25 cellular contexts compared by ENCODE assay signal in genomic region chr7:35712563-35713226, GRCh38.
"Had no signal": no experiment of that assay in that cellular context is flagged by ENCODE, and none has a peak within 500 bp of the region (broad histone marks: within the 10 kb centered on the region; RNA-seq: fewer than 3 reads in every experiment).

No MANE protein-coding gene starts in this region.

- H3K4me3 Mint-ChIP-seq: activated B cell treated with CpG ODN at 0.5 μM for 24 hours; activated CD4-positive, alpha-beta T cell treated with anti-CD3 and anti-CD28 coated beads, Interleukin-2, amount 10 ng/mL, durations not matched to agents 24 days and 14 days; activated CD8-positive, alpha-beta memory T cell treated with anti-CD3 and anti-CD28 coated beads, Interleukin-2, amount 10 ng/mL, durations not matched to agents 7 days and 5 days; activated naive CD4-positive, alpha-beta T cell treated with anti-CD3 and anti-CD28 coated beads, Interleukin-2, amount 10 ng/mL, durations not matched to agents 7 days and 5 days; activated naive CD8-positive, alpha-beta T cell treated with anti-CD3 and anti-CD28 coated beads for 36 hours; activated T-helper 17 cell treated with anti-CD3 and anti-CD28 coated beads, Interleukin-2, amount 50 U/mL, for 72 hours; T-helper 1 cell treated with Interleukin-12 subunit alpha and Interleukin-12 subunit beta and Interleukin-4 antibody, amounts not matched to agents 30 μg/mL and 1 μg/mL, for 36 hours had no signal

- H3K27me3 ChIP-seq: brain microvascular endothelial cell, cardiac muscle cell, Peyer's patch had no signal

- H3K4me3 ChIP-seq: cardiac muscle cell, Peyer's patch had no signal

- H3K9ac ChIP-seq: KMS-11 had no signal

- H3K9me3 Mint-ChIP-seq: activated B cell treated with CpG ODN at 0.5 μM for 24 hours; activated CD4-positive, alpha-beta T cell treated with anti-CD3 and anti-CD28 coated beads, Interleukin-2, amount 10 ng/mL, durations not matched to agents 24 days and 14 days; activated naive CD4-positive, alpha-beta T cell treated with anti-CD3 and anti-CD28 coated beads, Interleukin-2, amount 10 ng/mL, durations not matched to agents 7 days and 5 days; activated naive CD8-positive, alpha-beta T cell treated with anti-CD3 and anti-CD28 coated beads for 36 hours; activated T-helper 17 cell treated with anti-CD3 and anti-CD28 coated beads, Interleukin-2, amount 50 U/mL, for 72 hours; T-helper 1 cell treated with Interleukin-12 subunit alpha and Interleukin-12 subunit beta and Interleukin-4 antibody, amounts not matched to agents 30 μg/mL and 1 μg/mL, for 36 hours had no signal

- DNase-seq: activated B cell treated with CpG ODN at 0.5 μM for 24 hours; activated CD4-positive, alpha-beta T cell treated with anti-CD3 and anti-CD28 coated beads for 1 hour; activated CD4-positive, alpha-beta T cell treated with anti-CD3 and anti-CD28 coated beads, Interleukin-2, amount 10 ng/mL, durations not matched to agents 24 days and 14 days; activated CD4-positive, alpha-beta T cell treated with anti-CD3 and anti-CD28 coated beads, Interleukin-2, amount 50 U/mL, for 48 hours; activated CD8-positive, alpha-beta memory T cell treated with anti-CD3 and anti-CD28 coated beads, Interleukin-2, amount 10 ng/mL, durations not matched to agents 7 days and 5 days; activated gamma-delta T cell; activated naive CD4-positive, alpha-beta T cell treated with anti-CD3 and anti-CD28 coated beads, Interleukin-2, amount 10 ng/mL, durations not matched to agents 7 days and 5 days; activated naive CD8-positive, alpha-beta T cell treated with anti-CD3 and anti-CD28 coated beads for 36 hours; activated T-cell treated with anti-CD3 and anti-CD28 coated beads, Interleukin-2, amount 50 U/mL, for 48 hours; brain microvascular endothelial cell; MV-4-11; NCI-H1092 treated with DMSO at 0.1 percent for 48 hours; NCI-H1417 treated with DMSO at 0.1 percent for 48 hours; NCI-H1694 treated with DMSO at 0.1 percent for 48 hours; NCI-H2029 treated with DMSO at 0.1 percent for 48 hours; NCI-H345; NCI-H510A; NCI-H526 treated with DMSO at 0.1 percent for 48 hours; NCI-H82; Peyer's patch; SHP77 treated with DMSO at 0.1 percent for 48 hours had no signal

- H3K4me2 ChIP-seq: KMS-11 had no signal

- H3K36me3 ChIP-seq: brain microvascular endothelial cell, cardiac muscle cell, Peyer's patch had no signal

- H3K27me3 Mint-ChIP-seq: activated B cell treated with CpG ODN at 0.5 μM for 24 hours; activated naive CD8-positive, alpha-beta T cell treated with anti-CD3 and anti-CD28 coated beads for 36 hours; activated T-helper 17 cell treated with anti-CD3 and anti-CD28 coated beads, Interleukin-2, amount 50 U/mL, for 72 hours had no signal

- H3K27ac ChIP-seq: brain microvascular endothelial cell, cardiac muscle cell, KMS-11, Peyer's patch had no signal

- H3K4me1 ChIP-seq: Peyer's patch had no signal

- ATAC-seq: activated CD8-positive, alpha-beta memory T cell treated with anti-CD3 and anti-CD28 coated beads, Interleukin-2, amount 10 ng/mL, durations not matched to agents 7 days and 5 days; activated T-helper 17 cell treated with anti-CD3 and anti-CD28 coated beads, Interleukin-2, amount 50 U/mL, for 72 hours had no signal

- H3K9me3 ChIP-seq: Peyer's patch had no signal

- H3K36me3 Mint-ChIP-seq: activated naive CD4-positive, alpha-beta T cell treated with anti-CD3 and anti-CD28 coated beads, Interleukin-2, amount 10 ng/mL, durations not matched to agents 7 days and 5 days; activated naive CD8-positive, alpha-beta T cell treated with anti-CD3 and anti-CD28 coated beads for 36 hours had no signal

- H3K27ac Mint-ChIP-seq: activated B cell treated with CpG ODN at 0.5 μM for 24 hours; activated CD4-positive, alpha-beta T cell treated with anti-CD3 and anti-CD28 coated beads, Interleukin-2, amount 10 ng/mL, durations not matched to agents 24 days and 14 days; activated CD8-positive, alpha-beta memory T cell treated with anti-CD3 and anti-CD28 coated beads, Interleukin-2, amount 10 ng/mL, durations not matched to agents 7 days and 5 days; activated naive CD4-positive, alpha-beta T cell treated with anti-CD3 and anti-CD28 coated beads, Interleukin-2, amount 10 ng/mL, durations not matched to agents 7 days and 5 days; activated naive CD8-positive, alpha-beta T cell treated with anti-CD3 and anti-CD28 coated beads for 36 hours; activated T-helper 17 cell treated with anti-CD3 and anti-CD28 coated beads, Interleukin-2, amount 50 U/mL, for 72 hours; T-helper 1 cell treated with Interleukin-12 subunit alpha and Interleukin-12 subunit beta and Interleukin-4 antibody, amounts not matched to agents 30 μg/mL and 1 μg/mL, for 36 hours had no signal
